In genomic region chr17:9003355-9004131, GRCh38 we compare ENCODE assay signal across 8 cellular contexts. TPM values are rescaled to one million over a fixed set of nuclear protein-coding genes. Genes with fewer than 3 reads are reported as not detected.
DNase-seq lines count a peak whose midpoint lies in the region; ATAC-seq and TF ChIP-seq lines count a peak whose summit lies in the region.

No MANE protein-coding gene starts in this region.

- H3K9me3 ChIP-seq in muscle layer of duodenum (ENCODE audit: control insufficient read depth in 1 of 2, low read length in 2 of 2), result no peaks in the 10 kb centered on the region

- ATAC-seq in HG02973 (IDR thresholded peaks at IDR 0.05; ENCODE audit: unreplicated experiment) (no peak), HG02798 (IDR thresholded peaks at IDR 0.05; ENCODE audit: poor library complexity, unreplicated experiment) (no peak)

- no peak for TF ChIP-seq CTCF in dorsolateral prefrontal cortex (IDR thresholded peaks at IDR 0.05 in 54 of 56, conservative IDR thresholded peaks at IDR 0.05 in 2 of 56; ENCODE audit: low read depth in 1 of 56, partially characterized antibody in 56 of 56)
- no peak for TF ChIP-seq CTCF in type B pancreatic cell (conservative IDR thresholded peaks at IDR 0.05)

- H3K27me3 ChIP-seq in dorsolateral prefrontal cortex (peaks cover 0 to 72% (median 46%) of the 10 kb centered on the region in 45 donors), muscle layer of duodenum (ENCODE audit: low read depth, low read length) (peaks cover 22% of the 10 kb centered on the region)

- intact Hi-C loops in dorsolateral prefrontal cortex (cut with DNase I), result loop anchor here in 1 of 2 donors (10.0 kb wide), 1 partner anchor 49 kb away; no protein-coding TSS in a partner anchor

- H3K36me3 Mint-ChIP-seq in type B pancreatic cell, result no peaks in the 10 kb centered on the region

- H3K4me3 Mint-ChIP-seq in type B pancreatic cell, result peak overlapping the region; percentile 80

- peaks cover 0 to 15% of the 10 kb centered on the region in 2 donors for H3K4me1 ChIP-seq in muscle layer of duodenum (ENCODE audit: control insufficient read depth in 1 of 2, insufficient read depth in 2 of 2, low read length in 2 of 2)

- H3K27ac Mint-ChIP-seq in type B pancreatic cell, result peak overlapping the region; percentile 46

- H3K4me3 ChIP-seq in dorsolateral prefrontal cortex, result peak overlapping the region in 58 of 59 donors; percentile 0 to 62 (median 43)
- H3K4me3 ChIP-seq in muscle layer of duodenum (ENCODE audit: low read depth in 1 of 2, low read length in 2 of 2), result peak overlapping the region; percentile 18 to 70

- peaks cover 8% of the 10 kb centered on the region for H3K4me1 Mint-ChIP-seq in type B pancreatic cell (ENCODE audit: unreplicated experiment)

- H3K27ac ChIP-seq in dorsolateral prefrontal cortex (no peak overlapping the region), muscle layer of duodenum (ENCODE audit: low read length) (no peak overlapping the region)

- no peaks in the 10 kb centered on the region for H3K36me3 ChIP-seq in muscle layer of duodenum (ENCODE audit: control insufficient read depth in 1 of 2, insufficient read depth in 2 of 2, low read length in 2 of 2)

- H3K9me3 Mint-ChIP-seq in type B pancreatic cell, result peaks cover 5% of the 10 kb centered on the region

- H3K27me3 Mint-ChIP-seq in type B pancreatic cell, result peaks cover 78% of the 10 kb centered on the region

- peak; percentile 51 for DNase-seq in activated CD8-positive, alpha-beta memory T cell treated with anti-CD3 and anti-CD28 coated beads, Interleukin-2, amount 50 U/mL, for 48 hours
- no peak for DNase-seq in activated CD8-positive, alpha-beta memory T cell treated with anti-CD3 and anti-CD28 coated beads, Interleukin-2, amount 50 U/mL, for 4 hours
- DNase-seq in dorsolateral prefrontal cortex (no peak), type B pancreatic cell (ENCODE audit: extremely low spot score, unreplicated experiment) (no peak), NCI-H82 (lab: John Stamatoyannopoulos, UW) (no peak)

RNA-seq across cellular contexts. Expression of gene NTN1, which starts 17.8 kb away (rescaled TPM):
- total RNA-seq in dorsolateral prefrontal cortex (1 to 10 TPM; 2.2 to 9.8 (median 4.0) TPM), type B pancreatic cell (ENCODE audit: low replicate concordance) (10.7 and 17.4 TPM in 2 replicates)

RNA-seq across cellular contexts. Expression of gene PIK3R5, which starts 38.0 kb away (rescaled TPM):
- 10 to 100 TPM in 3 of 120 experiments, 1 to 10 TPM in 117; 1.0 to 14.8 (median 4.9) TPM for total RNA-seq in dorsolateral prefrontal cortex
- 0.29 TPM in 2 replicates for total RNA-seq in type B pancreatic cell (ENCODE audit: low replicate concordance)
